14 cellular contexts compared by ENCODE assay signal in genomic region chr14:66923251-66923650, GRCh38.
DNase-seq lines count a peak whose midpoint lies in the region; FAIRE-seq and TF ChIP-seq lines count a peak whose summit lies in the region.
"Had no signal": no experiment of that assay in that cellular context is flagged by ENCODE, and none has a peak within 500 bp of the region (broad histone marks: within the 10 kb centered on the region; RNA-seq: fewer than 3 reads in every experiment).

No MANE protein-coding gene starts in this region.

- H4K20me1 ChIP-seq in Loucy (ENCODE audit: insufficient read depth, low read length, poor library complexity, severe bottlenecking) = no peaks in the 10 kb centered on the region

- H3K9me3 Mint-ChIP-seq in chondrocyte (ENCODE audit: low read depth) = peaks cover 18% of the 10 kb centered on the region

- no peaks in the 10 kb centered on the region for H3K27me3 Mint-ChIP-seq in chondrocyte (ENCODE audit: low read depth)
- H3K27me3 Mint-ChIP-seq: CD8-positive, alpha-beta memory T cell had no signal

- H3K27ac Mint-ChIP-seq in chondrocyte (ENCODE audit: unreplicated experiment) = no peak overlapping the region
- H3K27ac Mint-ChIP-seq: CD8-positive, alpha-beta memory T cell had no signal

- TF ChIP-seq POLR2A in stomach (IDR thresholded peaks at IDR 0.05) = no peak

- peaks cover 13% of the 10 kb centered on the region for H3K36me3 Mint-ChIP-seq in chondrocyte (ENCODE audit: low read depth)

- no peaks in the 10 kb centered on the region for H3K27me3 ChIP-seq in Loucy (ENCODE audit: insufficient read depth, low read length, poor library complexity, severe bottlenecking)
- H3K27me3 ChIP-seq in stomach = no peaks in the 10 kb centered on the region

- no peaks in the 10 kb centered on the region for H3K4me1 Mint-ChIP-seq in chondrocyte (ENCODE audit: low read depth)
- H3K4me1 Mint-ChIP-seq: CD8-positive, alpha-beta memory T cell had no signal

- no peak overlapping the region for H2AFZ ChIP-seq in Loucy (ENCODE audit: low read length)
- H2AFZ ChIP-seq: GM23248 had no signal

- no peak for TF ChIP-seq EP300 in stomach (IDR thresholded peaks at IDR 0.05)

- no peak overlapping the region for H3K4me2 ChIP-seq in Loucy (ENCODE audit: low read depth, low read length, poor library complexity, severe bottlenecking)
- H3K4me2 ChIP-seq: A549 had no signal

- FAIRE-seq in islet of Langerhans (lab: Jason Lieb, UNC) = peak; percentile 30
- FAIRE-seq: A549, H54 had no signal

- no peaks in the 10 kb centered on the region for H3F3A ChIP-seq in Loucy (ENCODE audit: low read depth)

- no peaks in the 10 kb centered on the region for H3K79me2 ChIP-seq in Loucy (ENCODE audit: insufficient read depth, low read length)

- peaks cover 8% of the 10 kb centered on the region; the same call in 1 of the 2 replicates for H3K36me3 ChIP-seq in Loucy (ENCODE audit: insufficient read depth, low read length)
- peaks cover 10 to 55% (median 41%) of the 10 kb centered on the region in 4 donors for H3K36me3 ChIP-seq in stomach

- 88 to 96% (median 92%) methylated on average over 1 of the region's 1 CpG for WGBS in stomach, 5 donors

- H3K9me3 ChIP-seq in Loucy (ENCODE audit: insufficient read depth, low read depth, low read length) (no peaks in the 10 kb centered on the region), stomach (no peaks in the 10 kb centered on the region)
- H3K9me3 ChIP-seq: A549, Caco-2 had no signal

- H3K4me3 Mint-ChIP-seq in chondrocyte (ENCODE audit: unreplicated experiment) = no peak overlapping the region
- H3K4me3 Mint-ChIP-seq: CD8-positive, alpha-beta memory T cell had no signal

- TF ChIP-seq CTCF in Loucy (conservative IDR thresholded peaks at IDR 0.05; ENCODE audit: low read length) = peak; percentile 24; the same call in 1 of the 2 replicates
- peak; percentile 13 for TF ChIP-seq CTCF in chondrocyte (IDR thresholded peaks at IDR 0.05)
- TF ChIP-seq CTCF in stomach (IDR thresholded peaks at IDR 0.05) = peak in 1 of 7 experiments; percentile 37

- H3K27ac ChIP-seq in stomach = no peak overlapping the region
- H3K27ac ChIP-seq: A549, GM23248, HL-60 had no signal

- H3K9ac ChIP-seq in Loucy (ENCODE audit: low read depth, low read length, poor library complexity, severe bottlenecking) = no peak overlapping the region
- H3K9ac ChIP-seq: GM23248 had no signal

- DNase-seq in chondrocyte (ENCODE audit: low spot score) (no peak), NAMALWA (ENCODE audit: low spot score) (no peak), stomach (no peak), cardiac septum (ENCODE audit: low spot score) (no peak)
- DNase-seq: Caco-2; CD8-positive, alpha-beta memory T cell; DND-41; GF-D8; GM23248 had no signal

- H3K4me3 ChIP-seq in Loucy (ENCODE audit: low read length, poor library complexity, severe bottlenecking) (no peak overlapping the region), stomach (no peak overlapping the region)
- H3K4me3 ChIP-seq: A549, GM23248 had no signal

- H3K9me2 ChIP-seq in Loucy (replicated peaks; ENCODE audit: low read depth, low read length) = no peaks in the 10 kb centered on the region

- no peaks in the 10 kb centered on the region for H3K4me1 ChIP-seq in Loucy (ENCODE audit: insufficient read depth, low read length, poor library complexity, severe bottlenecking)
- H3K4me1 ChIP-seq in stomach = no peaks in the 10 kb centered on the region
- H3K4me1 ChIP-seq: A549 had no signal

- intact Hi-C loops in stomach (cut with DNase I; ENCODE audit: low total_unique reads) (no loop called here), cardiac septum (cut with DNase I) (no loop called here)
